In the genomic region with DNA sequence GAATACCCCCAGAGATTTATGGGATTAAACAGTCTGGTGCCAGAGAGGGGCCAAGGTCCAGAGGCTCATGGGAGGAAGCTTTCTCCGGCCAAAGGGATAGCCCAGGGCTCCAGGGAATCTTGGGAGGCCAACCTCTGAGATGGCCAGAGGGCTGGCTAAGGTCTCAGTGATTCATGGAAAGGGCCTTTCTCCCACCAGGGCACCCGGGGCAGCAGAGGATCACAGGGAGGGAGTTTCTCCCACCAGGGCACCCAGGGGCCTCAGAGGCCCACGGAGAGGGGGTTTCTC, we compare ENCODE assay signal across 11 cellular contexts. TPM values are rescaled to one million over a fixed set of nuclear protein-coding genes. Genes with fewer than 3 reads are reported as not detected.
A peak's percentile ranks its signal among the peaks of the same experiment; 100 is the strongest.
DNase-seq lines count a peak whose midpoint lies in the region; ATAC-seq and TF ChIP-seq lines count a peak whose summit lies in the region.
"Had no signal": no experiment of that assay in that cellular context is flagged by ENCODE, and none has a peak within 500 bp of the region (broad histone marks: within the 10 kb centered on the region; RNA-seq: fewer than 3 reads in every experiment).

No MANE protein-coding gene starts in this region.

- no peaks in the 10 kb centered on the region for H3K27me3 ChIP-seq in uterus

- peaks cover 0 to 11% of the 10 kb centered on the region in 2 donors for H3K4me1 ChIP-seq in uterus

- no peaks in the 10 kb centered on the region for H3K36me3 Mint-ChIP-seq in activated naive CD4-positive, alpha-beta T cell treated with anti-CD3 and anti-CD28 coated beads, Interleukin-2, amount 50 U/mL, for 24 hours
- no peaks in the 10 kb centered on the region for H3K36me3 Mint-ChIP-seq in activated naive CD4-positive, alpha-beta T cell treated with anti-CD3 and anti-CD28 coated beads, Interleukin-2, amount 50 U/mL, for 72 hours
- H3K36me3 Mint-ChIP-seq in endothelial cell (ENCODE audit: low read depth, unreplicated experiment): peaks cover 3% of the 10 kb centered on the region
- no peaks in the 10 kb centered on the region for H3K36me3 Mint-ChIP-seq in nephron (ENCODE audit: low read depth)

- H3K9me3 Mint-ChIP-seq in activated naive CD4-positive, alpha-beta T cell treated with anti-CD3 and anti-CD28 coated beads, Interleukin-2, amount 50 U/mL, for 24 hours: no peaks in the 10 kb centered on the region
- H3K9me3 Mint-ChIP-seq in activated naive CD4-positive, alpha-beta T cell treated with anti-CD3 and anti-CD28 coated beads, Interleukin-2, amount 50 U/mL, for 72 hours: no peaks in the 10 kb centered on the region
- H3K9me3 Mint-ChIP-seq in endothelial cell (ENCODE audit: unreplicated experiment) (no peaks in the 10 kb centered on the region), nephron (no peaks in the 10 kb centered on the region)

- DNase-seq in activated naive CD4-positive, alpha-beta T cell treated with anti-CD3 and anti-CD28 coated beads, Interleukin-2, amount 50 U/mL, for 72 hours (ENCODE audit: low spot score in 2 of 2): no peak
- DNase-seq in endothelial cell (ENCODE audit: low spot score) (no peak), uterus (peak; percentile 77 to 81)
- DNase-seq in activated effector memory CD4-positive, alpha-beta T cell treated with anti-CD3 and anti-CD28 coated beads, Interleukin-2, amount 50 U/mL, for 16 hours: no peak

- peak overlapping the region; percentile 91 to 96 for H3K27ac ChIP-seq in uterus
- H3K27ac ChIP-seq: C4-2B had no signal

- no peaks in the 10 kb centered on the region for H3K36me3 ChIP-seq in uterus

- intact Hi-C loops in uterus (cut with DNase I; ENCODE audit: low total_unique reads): loop anchor here (2.0 kb wide), 1 partner anchor 41 kb away; a partner anchor contains a TSS

- H3K4me3 ChIP-seq in uterus: no peak overlapping the region

- no peaks in the 10 kb centered on the region for H3K27me3 Mint-ChIP-seq in activated naive CD4-positive, alpha-beta T cell treated with anti-CD3 and anti-CD28 coated beads, Interleukin-2, amount 50 U/mL, for 24 hours
- H3K27me3 Mint-ChIP-seq in endothelial cell (ENCODE audit: unreplicated experiment): peaks cover 4% of the 10 kb centered on the region
- no peaks in the 10 kb centered on the region for H3K27me3 Mint-ChIP-seq in nephron (ENCODE audit: low read depth)

- no peaks in the 10 kb centered on the region for H3K9me3 ChIP-seq in uterus

- peak overlapping the region; percentile 82 for H3K27ac Mint-ChIP-seq in activated naive CD4-positive, alpha-beta T cell treated with anti-CD3 and anti-CD28 coated beads, Interleukin-2, amount 50 U/mL, for 24 hours
- H3K27ac Mint-ChIP-seq in activated naive CD4-positive, alpha-beta T cell treated with anti-CD3 and anti-CD28 coated beads, Interleukin-2, amount 50 U/mL, for 72 hours: peak overlapping the region in 1 of 2 donors; percentile 84
- peak overlapping the region; percentile 93 for H3K27ac Mint-ChIP-seq in endothelial cell (ENCODE audit: unreplicated experiment)
- peak overlapping the region; percentile 95 to 98 (median 97) for H3K27ac Mint-ChIP-seq in nephron

- no peak for TF ChIP-seq POLR2A in uterus (IDR thresholded peaks at IDR 0.05)

- no peak for TF ChIP-seq CTCF in endothelial cell (IDR thresholded peaks at IDR 0.05; ENCODE audit: unreplicated experiment)
- TF ChIP-seq CTCF in nephron (IDR thresholded peaks at IDR 0.05; ENCODE audit: unreplicated experiment in 3 of 3): no peak
- no peak for TF ChIP-seq CTCF in uterus (IDR thresholded peaks at IDR 0.05)

- no peak for ATAC-seq in activated naive CD4-positive, alpha-beta T cell treated with anti-CD3 and anti-CD28 coated beads, Interleukin-2, amount 50 U/mL, for 72 hours
- ATAC-seq in esophagus mucosa (no peak), GM19467 (IDR thresholded peaks at IDR 0.05; ENCODE audit: unreplicated experiment) (no peak)

- H3K4me3 Mint-ChIP-seq in activated naive CD4-positive, alpha-beta T cell treated with anti-CD3 and anti-CD28 coated beads, Interleukin-2, amount 50 U/mL, for 24 hours: no peak overlapping the region
- H3K4me3 Mint-ChIP-seq in endothelial cell (ENCODE audit: unreplicated experiment) (peak overlapping the region; percentile 94), nephron (peak overlapping the region in 2 of 3 experiments; percentile 91 to 96)

- peaks cover 9% of the 10 kb centered on the region for H3K4me1 Mint-ChIP-seq in activated naive CD4-positive, alpha-beta T cell treated with anti-CD3 and anti-CD28 coated beads, Interleukin-2, amount 50 U/mL, for 24 hours
- H3K4me1 Mint-ChIP-seq in endothelial cell (ENCODE audit: unreplicated experiment) (peaks cover 2% of the 10 kb centered on the region), nephron (peaks cover 18% of the 10 kb centered on the region)

RNA-seq across cellular contexts. Expression of a gene that starts 15.0 kb away (rescaled TPM):
- 10 to 100 TPM; 33.9 to 72.1 TPM for total RNA-seq in activated naive CD4-positive, alpha-beta T cell treated with anti-CD3 and anti-CD28 coated beads, Interleukin-2, amount 50 U/mL, for 72 hours
- total RNA-seq in endothelial cell (ENCODE audit: unreplicated experiment) (35.0 TPM), uterus (10 to 100 TPM in 3 of 4 donors, 1 to 10 TPM in 1; 9.2 to 54.3 (median 24.6) TPM), esophagus mucosa (31.0 TPM)

RNA-seq across cellular contexts. Expression of a gene that starts 40.5 kb away (rescaled TPM):
- total RNA-seq in activated naive CD4-positive, alpha-beta T cell treated with anti-CD3 and anti-CD28 coated beads, Interleukin-2, amount 50 U/mL, for 72 hours: not detected
- not detected for total RNA-seq in endothelial cell (ENCODE audit: unreplicated experiment)
- total RNA-seq in uterus: not detected
- total RNA-seq in esophagus mucosa: not detected
- total RNA-seq: epithelial cell of proximal tubule, NCI-H460 had no signal

RNA-seq across cellular contexts. Expression of a gene that starts 40.5 kb away (rescaled TPM):
- total RNA-seq in activated naive CD4-positive, alpha-beta T cell treated with anti-CD3 and anti-CD28 coated beads, Interleukin-2, amount 50 U/mL, for 72 hours: 1 to 10 TPM; 1.3 to 1.7 TPM
- total RNA-seq in endothelial cell (ENCODE audit: unreplicated experiment) (65.6 TPM), uterus (10 to 100 TPM in 1 of 4 donors, 1 to 10 TPM in 3; 5.6 to 31.9 (median 8.7) TPM), esophagus mucosa (0.40 TPM)

RNA-seq across cellular contexts. Expression of a gene that starts 43.4 kb away (rescaled TPM):
- under 1 TPM in 1 of 2 donors, not detected in 1; 0.41 TPM for total RNA-seq in activated naive CD4-positive, alpha-beta T cell treated with anti-CD3 and anti-CD28 coated beads, Interleukin-2, amount 50 U/mL, for 72 hours
- 5.7 TPM for total RNA-seq in endothelial cell (ENCODE audit: unreplicated experiment)
- total RNA-seq in uterus: 10 to 100 TPM in 1 of 4 donors, 1 to 10 TPM in 3; 1.5 to 17.7 (median 4.4) TPM
- 6.1 TPM for total RNA-seq in esophagus mucosa

RNA-seq across cellular contexts. Expression of a gene that starts 49.1 kb away (rescaled TPM):
- total RNA-seq in activated naive CD4-positive, alpha-beta T cell treated with anti-CD3 and anti-CD28 coated beads, Interleukin-2, amount 50 U/mL, for 72 hours: not detected
- total RNA-seq in endothelial cell (ENCODE audit: unreplicated experiment) (3.3 TPM), uterus (1 to 10 TPM in 1 of 4 donors, under 1 TPM in 1, not detected in 2; under 0.01 to 2.3 TPM), esophagus mucosa (1.3 TPM)
- total RNA-seq: epithelial cell of proximal tubule had no signal

Comparison
In these comparisons a context has a peak if more than half of its experiments do, and no peak if none do; other contexts are left out.
1. DNase-seq: peak in uterus (2 of 2); none in activated naive CD4-positive, alpha-beta T cell treated with anti-CD3 and anti-CD28 coated beads, Interleukin-2, amount 50 U/mL, for 72 hours (0 of 2), endothelial cell (single experiment) and activated effector memory CD4-positive, alpha-beta T cell treated with anti-CD3 and anti-CD28 coated beads, Interleukin-2, amount 50 U/mL, for 16 hours (single experiment).